Comparison of ENCODE assay signal across 16 cellular contexts in genomic region chr6:96075826-96076225, GRCh38.
"Had no signal": no experiment of that assay in that cellular context is flagged by ENCODE, and none has a peak within 500 bp of the region (broad histone marks: within the 10 kb centered on the region; RNA-seq: fewer than 3 reads in every experiment).

No MANE protein-coding gene starts in this region.

- H3K36me3 ChIP-seq: adrenal gland, stomach, thyroid gland, uterus had no signal

- H3K4me1 ChIP-seq: adrenal gland, stomach, thyroid gland, uterus had no signal

- DNase-seq: activated B cell treated with CpG ODN at 0.5 μM for 24 hours; activated CD4-positive, alpha-beta T cell treated with anti-CD3 and anti-CD28 coated beads, Interleukin-2, amount 50 U/mL, for 1 hour; activated naive CD4-positive, alpha-beta T cell treated with anti-CD3 and anti-CD28 coated beads, Interleukin-2, amount 50 U/mL, for 16 hours; activated T-cell treated with anti-CD3 and anti-CD28 coated beads for 4 hours; adrenal gland; glutamatergic neuron; immature natural killer cell; stimulated activated CD4-positive, alpha-beta T cell treated with anti-CD3 and anti-CD28 coated beads, Interleukin-15, amount 100 ng/mL, for 24 hours; stimulated activated CD4-positive, alpha-beta T cell treated with anti-CD3 and anti-CD28 coated beads, Interleukin-4, amount 100 ng/mL, for 4 hours; stomach; thyroid gland; uterus had no signal

- H3K4me3 Mint-ChIP-seq: activated B cell treated with CpG ODN at 0.5 μM for 24 hours; immature natural killer cell; memory B cell; T-helper 1 cell treated with Interleukin-12 subunit alpha and Interleukin-12 subunit beta and Interleukin-4 antibody, amounts not matched to agents 30 μg/mL and 1 μg/mL, for 36 hours had no signal

- ATAC-seq: esophagus mucosa had no signal

- H3K9me3 ChIP-seq: stomach, thyroid gland, uterus had no signal

- H3K27me3 ChIP-seq: adrenal gland, stomach, thyroid gland, uterus had no signal

- H3K36me3 Mint-ChIP-seq: immature natural killer cell, memory B cell had no signal

- H3K27ac Mint-ChIP-seq: activated B cell treated with CpG ODN at 0.5 μM for 24 hours; activated T-helper 2 cell treated with anti-CD3 and anti-CD28 coated beads, Interferon-gamma antibody, Interleukin-2, Interleukin-4, amounts not matched to agents 10 μg/mL and 5 μg/mL and 100 μg/mL, durations not matched to agents 14 hours and 24 hours and 36 hours; immature natural killer cell; memory B cell; T-helper 1 cell treated with Interleukin-12 subunit alpha and Interleukin-12 subunit beta and Interleukin-4 antibody, amounts not matched to agents 30 μg/mL and 1 μg/mL, for 36 hours had no signal

- H3K9me3 Mint-ChIP-seq: activated B cell treated with CpG ODN at 0.5 μM for 24 hours; activated T-helper 2 cell treated with anti-CD3 and anti-CD28 coated beads, Interferon-gamma antibody, Interleukin-2, Interleukin-4, amounts not matched to agents 10 μg/mL and 5 μg/mL and 100 μg/mL, durations not matched to agents 14 hours and 24 hours and 36 hours; memory B cell; T-helper 1 cell treated with Interleukin-12 subunit alpha and Interleukin-12 subunit beta and Interleukin-4 antibody, amounts not matched to agents 30 μg/mL and 1 μg/mL, for 36 hours had no signal

- H3K27ac ChIP-seq: adrenal gland, thyroid gland, uterus had no signal

- H3K27me3 Mint-ChIP-seq: activated B cell treated with CpG ODN at 0.5 μM for 24 hours, memory B cell had no signal

- H3K4me3 ChIP-seq: adrenal gland, stomach, thyroid gland, uterus had no signal

- H3K4me1 Mint-ChIP-seq: activated B cell treated with CpG ODN at 0.5 μM for 24 hours, immature natural killer cell, memory B cell had no signal
